9 cellular contexts compared by ENCODE assay signal in the genomic region with DNA sequence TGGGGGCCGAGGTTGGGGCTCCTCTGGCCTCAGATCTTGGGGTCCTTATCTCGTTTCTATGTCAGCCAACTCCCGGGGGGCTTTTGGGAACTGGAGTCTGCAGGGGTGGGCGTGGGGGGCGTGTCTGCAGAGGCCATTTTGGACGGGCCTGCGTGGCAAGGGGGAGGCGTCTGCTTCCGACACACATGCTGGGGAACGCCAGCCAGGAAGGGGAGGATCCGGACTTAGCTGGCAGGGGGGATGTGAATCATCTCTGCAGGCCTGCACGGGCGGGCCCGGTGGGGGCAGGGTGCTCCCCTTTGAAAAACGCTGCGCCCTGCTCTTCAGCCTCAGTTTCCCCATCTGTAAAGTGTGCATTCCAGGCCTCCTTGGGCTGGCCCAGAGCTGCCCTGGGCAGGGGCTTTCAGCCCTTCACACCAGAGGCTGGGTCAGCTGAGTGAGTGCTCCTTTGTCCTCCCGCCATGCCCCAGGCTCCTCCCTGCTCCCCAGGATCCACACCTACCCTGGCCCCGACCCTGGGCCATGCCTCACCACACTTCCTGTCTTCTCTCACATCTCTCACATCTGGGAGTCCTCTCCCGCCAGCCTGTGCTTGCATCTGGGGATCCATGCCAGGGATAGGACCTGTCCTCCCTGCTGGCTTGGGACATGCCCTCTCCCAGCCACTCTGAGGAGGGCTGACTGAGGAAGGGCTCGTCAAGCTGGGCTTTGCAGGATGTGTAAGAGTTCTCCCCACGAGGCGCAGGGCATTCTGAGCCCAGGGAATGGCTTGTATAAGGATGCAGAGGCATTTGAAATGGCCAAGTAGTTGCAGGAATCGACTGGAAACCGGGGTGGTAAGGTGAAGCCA. TPM values are rescaled to one million over a fixed set of nuclear protein-coding genes. Genes with fewer than 3 reads are reported as not detected.
DNase-seq lines count a peak whose midpoint lies in the region; ATAC-seq lines count a peak whose summit lies in the region.
"Had no signal": no experiment of that assay in that cellular context is flagged by ENCODE, and none has a peak within 500 bp of the region (broad histone marks: within the 10 kb centered on the region; RNA-seq: fewer than 3 reads in every experiment).

No MANE protein-coding gene starts in this region.

- no peak for ATAC-seq in HG03439 (IDR thresholded peaks at IDR 0.05; ENCODE audit: unreplicated experiment)

- H3K4me3 Mint-ChIP-seq in activated naive CD8-positive, alpha-beta T cell = peak overlapping the region; percentile 82

- no peaks in the 10 kb centered on the region for H3K9me3 ChIP-seq in SJCRH30 (replicated peaks)

- no peaks in the 10 kb centered on the region for H3K27me3 Mint-ChIP-seq in activated naive CD8-positive, alpha-beta T cell

- H3K4me1 ChIP-seq in SJCRH30 = peaks cover 40% of the 10 kb centered on the region

- peaks cover 22% of the 10 kb centered on the region for H3K4me1 Mint-ChIP-seq in activated naive CD8-positive, alpha-beta T cell (ENCODE audit: low read depth)

- no peak overlapping the region for H3K27ac Mint-ChIP-seq in activated naive CD8-positive, alpha-beta T cell

- intact Hi-C loops in cardiac septum (cut with DNase I) = no loop called here

- H3K36me3 ChIP-seq in SJCRH30 = peaks cover 34% of the 10 kb centered on the region

- H3K27me3 ChIP-seq in SJCRH30 = no peaks in the 10 kb centered on the region

- no peaks in the 10 kb centered on the region for H3K36me3 Mint-ChIP-seq in activated naive CD8-positive, alpha-beta T cell

- DNase-seq in DMS 273 (lab: John Stamatoyannopoulos, UW; ENCODE audit: unreplicated experiment) = peak; percentile 62
- DNase-seq in DMS 273 treated with DMSO at 0.1 percent for 48 hours (lab: John Stamatoyannopoulos, UW) = no peak
- peak; percentile 83 to 88 for DNase-seq in SJCRH30
- DNase-seq in cardiac septum (ENCODE audit: low spot score) = peak; percentile 90
- peak; percentile 81 for DNase-seq in renal cortical epithelial cell (ENCODE audit: low read depth)
- DNase-seq in NCI-H748 treated with DMSO at 0.1 percent for 48 hours (lab: John Stamatoyannopoulos, UW) = no peak

- peak overlapping the region; percentile 90 for H3K4me3 ChIP-seq in SJCRH30

- no peaks in the 10 kb centered on the region for H3K9me3 Mint-ChIP-seq in activated naive CD8-positive, alpha-beta T cell (ENCODE audit: low read depth)

- H3K27ac ChIP-seq in SJCRH30 = peak overlapping the region; percentile 32
- H3K27ac ChIP-seq: 22Rv1 had no signal

RNA-seq across cellular contexts. Expression of gene FSCN1, which starts 3.7 kb away (rescaled TPM):
- total RNA-seq in SJCRH30 (2014; rRNA removed; shearing (Covaris generic)) = 436 and 446 TPM in 2 replicates
- 32.2 TPM for total RNA-seq in cardiac septum
- 302 and 310 TPM in 2 replicates for total RNA-seq in renal cortical epithelial cell

Comparison
In these comparisons a context has a peak if more than half of its experiments do, and no peak if none do; other contexts are left out.
1. DNase-seq: peak in DMS 273 (single experiment), SJCRH30 (2 of 2), cardiac septum (single experiment) and renal cortical epithelial cell (single experiment); none in DMS 273 treated with DMSO at 0.1 percent for 48 hours (single experiment) and NCI-H748 treated with DMSO at 0.1 percent for 48 hours (single experiment).